Comparison of ENCODE assay signal across 8 cellular contexts in the genomic region with DNA sequence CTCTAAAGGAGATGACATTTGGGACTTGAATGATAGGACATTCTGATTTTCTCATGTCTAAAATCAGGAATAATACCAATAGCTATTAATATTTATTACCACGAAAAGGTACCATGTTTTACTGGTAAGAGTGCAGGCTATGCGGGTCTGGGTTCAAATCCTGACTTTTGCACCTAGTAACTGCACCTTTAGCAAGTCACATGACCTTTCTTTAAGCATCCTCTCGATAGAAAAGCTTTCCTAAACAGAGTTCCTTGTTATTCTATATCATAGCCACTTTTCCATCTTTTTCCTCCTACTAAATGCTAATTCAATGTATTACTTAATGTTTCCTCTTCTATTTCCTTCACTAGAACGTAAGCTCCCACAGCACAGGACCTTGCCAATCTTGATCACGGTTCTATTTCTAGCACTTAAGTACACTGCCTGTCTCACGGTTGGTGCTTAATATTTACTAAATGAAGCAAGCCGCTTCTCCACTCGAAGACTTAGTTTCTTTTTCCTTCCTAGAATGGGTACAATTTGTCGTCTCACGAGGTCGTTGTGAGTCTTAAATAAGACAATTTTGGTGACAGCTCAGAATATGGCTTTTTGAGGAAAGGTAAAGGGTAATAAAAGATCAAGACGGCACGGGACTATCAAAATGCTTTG. TPM values are rescaled to one million over a fixed set of nuclear protein-coding genes. Genes with fewer than 3 reads are reported as not detected.
A peak's percentile ranks its signal among the peaks of the same experiment; 100 is the strongest.
DNase-seq lines count a peak whose midpoint lies in the region; ATAC-seq lines count a peak whose summit lies in the region.

No MANE protein-coding gene starts in this region.

- H3K9me3 Mint-ChIP-seq in activated T-cell treated with anti-CD3 and anti-CD28 coated beads, Interleukin-2, amount 50 U/mL, for 72 hours: no peaks in the 10 kb centered on the region
- no peaks in the 10 kb centered on the region for H3K9me3 Mint-ChIP-seq in activated T-helper 17 cell treated with anti-CD3 and anti-CD28 coated beads, Interleukin-2, amount 50 U/mL, for 72 hours
- no peaks in the 10 kb centered on the region for H3K9me3 Mint-ChIP-seq in stimulated activated memory B cell treated with anti-CD40 and anti-IgM and Interleukin-4, amounts not matched to agents 10 μg/mL and 1 μg/mL and 100 μg/mL, for 72 hours

- no peaks in the 10 kb centered on the region for H3K27me3 ChIP-seq in iPS DF 6.9 (ENCODE audit: control insufficient read depth, insufficient read depth, low read length)

- H3K27ac Mint-ChIP-seq in activated T-cell treated with anti-CD3 and anti-CD28 coated beads, Interleukin-2, amount 50 U/mL, for 72 hours: peak overlapping the region; percentile 99
- H3K27ac Mint-ChIP-seq in activated T-helper 17 cell treated with anti-CD3 and anti-CD28 coated beads, Interleukin-2, amount 50 U/mL, for 72 hours: peak overlapping the region; percentile 100
- peak overlapping the region; percentile 99 for H3K27ac Mint-ChIP-seq in stimulated activated memory B cell treated with anti-CD40 and anti-IgM and Interleukin-4, amounts not matched to agents 10 μg/mL and 1 μg/mL and 100 μg/mL, for 72 hours

- H3K36me3 ChIP-seq in iPS DF 6.9 (ENCODE audit: control insufficient read depth, insufficient read depth, low read length): no peaks in the 10 kb centered on the region; the same call in none of the 2 replicates

- DNase-seq in activated T-cell treated with anti-CD3 and anti-CD28 coated beads, Interleukin-2, amount 50 U/mL, for 72 hours: no peak
- no peak for DNase-seq in activated T-cell treated with anti-CD3 and anti-CD28 coated beads, Interleukin-2, amount 50 U/mL, for 1 hour
- DNase-seq in iPS DF 6.9 (ENCODE audit: low read depth, low spot score) (no peak), putamen (ENCODE audit: low spot score) (no peak)
- no peak for DNase-seq in stimulated activated CD4-positive, alpha-beta T cell treated with anti-CD3 and anti-CD28 coated beads, Interleukin-2, amount 100 ng/mL, for 48 hours

- H3K27ac ChIP-seq in iPS DF 6.9 (ENCODE audit: low read length): no peak overlapping the region

- no peaks in the 10 kb centered on the region for H3K4me1 ChIP-seq in iPS DF 6.9 (ENCODE audit: control insufficient read depth, insufficient read depth, low read length)

- H3K4me3 Mint-ChIP-seq in activated T-cell treated with anti-CD3 and anti-CD28 coated beads, Interleukin-2, amount 50 U/mL, for 72 hours: peak overlapping the region; percentile 97 to 99
- H3K4me3 Mint-ChIP-seq in activated T-helper 17 cell treated with anti-CD3 and anti-CD28 coated beads, Interleukin-2, amount 50 U/mL, for 72 hours: peak overlapping the region; percentile 94
- peak overlapping the region; percentile 98 for H3K4me3 Mint-ChIP-seq in stimulated activated memory B cell treated with anti-CD40 and anti-IgM and Interleukin-4, amounts not matched to agents 10 μg/mL and 1 μg/mL and 100 μg/mL, for 72 hours

- no peaks in the 10 kb centered on the region for H3K9me3 ChIP-seq in iPS DF 6.9 (ENCODE audit: control insufficient read depth, insufficient read depth, low read length)

- ATAC-seq in activated T-cell treated with anti-CD3 and anti-CD28 coated beads, Interleukin-2, amount 50 U/mL, for 72 hours (replicated peaks in 1 of 2): no peak
- no peak for ATAC-seq in activated T-helper 17 cell treated with anti-CD3 and anti-CD28 coated beads, Interleukin-2, amount 50 U/mL, for 72 hours (replicated peaks)
- no peak for ATAC-seq in stimulated activated memory B cell treated with anti-CD40 and anti-IgM and Interleukin-4, amounts not matched to agents 10 μg/mL and 1 μg/mL and 100 μg/mL, for 72 hours
- no peak for ATAC-seq in GM18909 (IDR thresholded peaks at IDR 0.05; ENCODE audit: poor library complexity, unreplicated experiment)

- H3K4me1 Mint-ChIP-seq in activated T-cell treated with anti-CD3 and anti-CD28 coated beads, Interleukin-2, amount 50 U/mL, for 72 hours (ENCODE audit: low read depth): peaks cover 44% of the 10 kb centered on the region
- peaks cover 11% of the 10 kb centered on the region for H3K4me1 Mint-ChIP-seq in activated T-helper 17 cell treated with anti-CD3 and anti-CD28 coated beads, Interleukin-2, amount 50 U/mL, for 72 hours
- H3K4me1 Mint-ChIP-seq in stimulated activated memory B cell treated with anti-CD40 and anti-IgM and Interleukin-4, amounts not matched to agents 10 μg/mL and 1 μg/mL and 100 μg/mL, for 72 hours: peaks cover 44% of the 10 kb centered on the region

- no CpG with 5 or more reads among the region's 13 CpGs for WGBS in iPS DF 6.9 (ENCODE audit: insufficient coverage, insufficient read length)

- H3K27me3 Mint-ChIP-seq in activated T-cell treated with anti-CD3 and anti-CD28 coated beads, Interleukin-2, amount 50 U/mL, for 72 hours (ENCODE audit: low read depth): no peaks in the 10 kb centered on the region
- no peaks in the 10 kb centered on the region for H3K27me3 Mint-ChIP-seq in activated T-helper 17 cell treated with anti-CD3 and anti-CD28 coated beads, Interleukin-2, amount 50 U/mL, for 72 hours
- H3K27me3 Mint-ChIP-seq in stimulated activated memory B cell treated with anti-CD40 and anti-IgM and Interleukin-4, amounts not matched to agents 10 μg/mL and 1 μg/mL and 100 μg/mL, for 72 hours: no peaks in the 10 kb centered on the region

- peak overlapping the region; percentile 77; the same call in 1 of the 2 replicates for H3K4me3 ChIP-seq in iPS DF 6.9 (ENCODE audit: low read length)

- H3K36me3 Mint-ChIP-seq in activated T-cell treated with anti-CD3 and anti-CD28 coated beads, Interleukin-2, amount 50 U/mL, for 72 hours (ENCODE audit: insufficient read depth in 2 of 2): peaks cover 0 to 5% of the 10 kb centered on the region in 2 donors
- peaks cover 65% of the 10 kb centered on the region for H3K36me3 Mint-ChIP-seq in activated T-helper 17 cell treated with anti-CD3 and anti-CD28 coated beads, Interleukin-2, amount 50 U/mL, for 72 hours (ENCODE audit: low read depth)
- H3K36me3 Mint-ChIP-seq in stimulated activated memory B cell treated with anti-CD40 and anti-IgM and Interleukin-4, amounts not matched to agents 10 μg/mL and 1 μg/mL and 100 μg/mL, for 72 hours: peaks cover 30% of the 10 kb centered on the region

RNA-seq across cellular contexts. Expression of gene RBM18, which starts 0.8 kb away (rescaled TPM):
- 10 to 100 TPM; 30.0 to 35.8 TPM for total RNA-seq in activated T-cell treated with anti-CD3 and anti-CD28 coated beads, Interleukin-2, amount 50 U/mL, for 72 hours
- 10 to 100 TPM; 25.7 to 36.1 TPM for total RNA-seq in activated T-helper 17 cell treated with anti-CD3 and anti-CD28 coated beads, Interleukin-2, amount 50 U/mL, for 72 hours

RNA-seq across cellular contexts. Expression of gene MRRF, which starts 0.9 kb away (rescaled TPM):
- 10 to 100 TPM; 42.6 to 47.7 TPM for total RNA-seq in activated T-cell treated with anti-CD3 and anti-CD28 coated beads, Interleukin-2, amount 50 U/mL, for 72 hours
- total RNA-seq in activated T-helper 17 cell treated with anti-CD3 and anti-CD28 coated beads, Interleukin-2, amount 50 U/mL, for 72 hours: 10 to 100 TPM; 42.7 to 51.3 TPM

RNA-seq across cellular contexts. Expression of gene LHX6, which starts 35.1 kb away (rescaled TPM):
- under 1 TPM in 1 of 2 donors, not detected in 1; 0.29 TPM for total RNA-seq in activated T-cell treated with anti-CD3 and anti-CD28 coated beads, Interleukin-2, amount 50 U/mL, for 72 hours
- not detected for total RNA-seq in activated T-helper 17 cell treated with anti-CD3 and anti-CD28 coated beads, Interleukin-2, amount 50 U/mL, for 72 hours
